ENCODE assay signal across 8 cellular contexts in the genomic region with DNA sequence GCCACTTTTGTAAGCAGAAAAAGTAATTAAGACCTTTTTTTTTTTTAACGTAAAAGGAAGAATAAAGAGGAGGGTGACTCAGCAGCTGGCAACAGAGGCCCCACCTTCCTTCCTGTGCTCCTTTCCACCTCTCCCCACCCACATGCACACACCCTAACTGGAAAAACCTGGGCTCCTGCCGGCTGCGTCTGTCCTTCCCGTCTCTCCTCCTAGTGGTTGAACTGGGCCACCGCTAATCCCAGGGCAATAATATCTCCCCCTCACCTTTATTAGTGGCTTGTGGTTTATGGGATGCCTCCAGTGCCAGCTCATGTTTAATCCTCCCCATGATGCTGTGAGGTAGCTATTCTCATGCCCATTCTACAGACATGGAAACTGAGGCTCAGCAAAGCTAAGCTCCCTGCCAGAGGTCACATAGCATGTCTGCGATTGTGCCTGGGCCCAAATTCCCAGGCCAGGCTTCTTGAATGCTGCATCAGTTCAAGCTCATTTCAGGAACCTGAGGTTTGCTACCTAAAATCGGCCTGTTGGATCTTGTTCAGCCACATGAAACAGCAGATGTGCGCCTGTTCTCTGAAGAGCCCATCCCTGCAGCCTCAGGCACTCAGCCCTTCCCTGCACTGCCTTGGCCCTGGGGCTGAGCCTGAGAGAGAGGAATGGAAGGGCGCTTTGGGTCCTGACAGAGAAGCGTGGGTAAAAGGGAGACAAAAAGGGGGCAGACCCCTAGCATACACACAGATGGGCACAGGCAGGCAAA.
A peak's percentile ranks its signal among the peaks of the same experiment; 100 is the strongest.
DNase-seq lines count a peak whose midpoint lies in the region; ATAC-seq, FAIRE-seq and TF ChIP-seq lines count a peak whose summit lies in the region.

No MANE protein-coding gene starts in this region.

- ATAC-seq in lung (ENCODE audit: insufficient read depth, low FRiP score) = peak; percentile 50

- TF ChIP-seq RAD21 in Ishikawa (IDR thresholded peaks at IDR 0.05; ENCODE audit: low read depth) = peak; percentile 40

- no peak overlapping the region for H3K4me3 ChIP-seq in lung

- H3K27me3 ChIP-seq in lung (ENCODE audit: control insufficient read depth, insufficient read depth) = no peaks in the 10 kb centered on the region

- no peaks in the 10 kb centered on the region for H3K36me3 ChIP-seq in lung (ENCODE audit: control insufficient read depth in 2 of 2, insufficient read depth in 2 of 2, low read length in 2 of 2)

- no peaks in the 10 kb centered on the region for H3K9me3 Mint-ChIP-seq in activated T-helper 2 cell treated with anti-CD3 and anti-CD28 coated beads, Interferon-gamma antibody, Interleukin-2, Interleukin-4, amounts not matched to agents 10 μg/mL and 5 μg/mL and 100 μg/mL, durations not matched to agents 14 hours and 24 hours and 36 hours

- peaks cover 0 to 2% of the 10 kb centered on the region in 2 donors for H3K4me1 ChIP-seq in lung (ENCODE audit: control insufficient read depth in 2 of 2, insufficient read depth in 2 of 2, low read length in 2 of 2)

- TF ChIP-seq CTCF in D721Med (IDR thresholded peaks at IDR 0.05; ENCODE audit: insufficient read depth, missing control alignments) (peak; percentile 11), lung (IDR thresholded peaks at IDR 0.05; ENCODE audit: control extremely low read depth, extremely low read depth) (no peak)

- peak overlapping the region; percentile 46 for H3K27ac Mint-ChIP-seq in activated T-helper 2 cell treated with anti-CD3 and anti-CD28 coated beads, Interferon-gamma antibody, Interleukin-2, Interleukin-4, amounts not matched to agents 10 μg/mL and 5 μg/mL and 100 μg/mL, durations not matched to agents 14 hours and 24 hours and 36 hours

- intact Hi-C loops in activated T-helper 2 cell treated with anti-CD3 and anti-CD28 coated beads, Interferon-gamma antibody, Interleukin-2, Interleukin-4, amounts not matched to agents 10 μg/mL and 5 μg/mL and 100 μg/mL, durations not matched to agents 14 hours and 24 hours and 36 hours (cut with micrococcal nuclease) = loop anchor here (5.0 kb wide), 1 partner anchor 177 kb away; no protein-coding TSS in a partner anchor

- peaks cover 31% of the 10 kb centered on the region for H3K4me1 Mint-ChIP-seq in activated T-helper 2 cell treated with anti-CD3 and anti-CD28 coated beads, Interferon-gamma antibody, Interleukin-2, Interleukin-4, amounts not matched to agents 10 μg/mL and 5 μg/mL and 100 μg/mL, durations not matched to agents 14 hours and 24 hours and 36 hours (ENCODE audit: low read depth)

- WGBS in lung, 2 donors = 45 to 57% methylated on average over 10 of the region's 10 CpGs

- H3K27me3 Mint-ChIP-seq in activated T-helper 2 cell treated with anti-CD3 and anti-CD28 coated beads, Interferon-gamma antibody, Interleukin-2, Interleukin-4, amounts not matched to agents 10 μg/mL and 5 μg/mL and 100 μg/mL, durations not matched to agents 14 hours and 24 hours and 36 hours (ENCODE audit: low read depth) = no peaks in the 10 kb centered on the region

- no peaks in the 10 kb centered on the region for H3K9me3 ChIP-seq in lung (ENCODE audit: control insufficient read depth in 2 of 2, insufficient read depth in 1 of 2, low read length in 1 of 2)

- TF ChIP-seq EP300 in Ishikawa (IDR thresholded peaks at IDR 0.05; ENCODE audit: borderline replicate concordance) = peak; percentile 46; the same call in 1 of the 2 replicates

- no peak for FAIRE-seq in D721Med (lab: Jason Lieb, UNC)

- no peaks in the 10 kb centered on the region for H3K36me3 Mint-ChIP-seq in activated T-helper 2 cell treated with anti-CD3 and anti-CD28 coated beads, Interferon-gamma antibody, Interleukin-2, Interleukin-4, amounts not matched to agents 10 μg/mL and 5 μg/mL and 100 μg/mL, durations not matched to agents 14 hours and 24 hours and 36 hours (ENCODE audit: low read depth)

- H3K27ac ChIP-seq in lung (ENCODE audit: low read depth in 1 of 2, low read length in 1 of 2) = no peak overlapping the region

- DNase-seq in D721Med (ENCODE audit: insufficient read length, low spot score) = no peak
- DNase-seq in activated T-helper 2 cell treated with anti-CD3 and anti-CD28 coated beads, Interferon-gamma antibody, Interleukin-2, Interleukin-4, amounts not matched to agents 10 μg/mL and 5 μg/mL and 100 μg/mL, durations not matched to agents 14 hours and 24 hours and 36 hours (ENCODE audit: low spot score) = no peak
- DNase-seq in lung (ENCODE audit: low spot score) = peak; percentile 59
- no peak for DNase-seq in NCI-H187 treated with DMSO at 0.1 percent for 48 hours (lab: John Stamatoyannopoulos, UW)
- DNase-seq in HCEC 1CT = no peak
- DNase-seq in AG20443 (ENCODE audit: low spot score) = no peak
- DNase-seq in stimulated activated CD4-positive, alpha-beta T cell treated with anti-CD3 and anti-CD28 coated beads, Interleukin-4, amount 100 ng/mL, for 24 hours = no peak

- H3K4me3 Mint-ChIP-seq in activated T-helper 2 cell treated with anti-CD3 and anti-CD28 coated beads, Interferon-gamma antibody, Interleukin-2, Interleukin-4, amounts not matched to agents 10 μg/mL and 5 μg/mL and 100 μg/mL, durations not matched to agents 14 hours and 24 hours and 36 hours (ENCODE audit: low read depth) = no peak overlapping the region

TF ChIP-seq in Ishikawa, 13 proteins besides CTCF, POLR2A, EP300 and RAD21:
- TF ChIP-seq MAX (IDR thresholded peaks at IDR 0.05) (peak; percentile 35; the same call in 1 of the 2 replicates), YY1 (IDR thresholded peaks at IDR 0.05; ENCODE audit: low read depth) (0 out of 2 replicates have a peak, but pooled peaks have one; percentile 26), TCF12 (IDR thresholded peaks at IDR 0.05; ENCODE audit: low read depth) (peak; percentile 69; the same call in 1 of the 2 replicates), NFIC (IDR thresholded peaks at IDR 0.05) (0 out of 2 replicates have a peak, but pooled peaks have one; percentile 25), TAF1 (IDR thresholded peaks at IDR 0.05; ENCODE audit: low read depth) (no peak), CREB1 (IDR thresholded peaks at IDR 0.05; ENCODE audit: low read depth) (no peak)
- TF ChIP-seq, protein P1, sequence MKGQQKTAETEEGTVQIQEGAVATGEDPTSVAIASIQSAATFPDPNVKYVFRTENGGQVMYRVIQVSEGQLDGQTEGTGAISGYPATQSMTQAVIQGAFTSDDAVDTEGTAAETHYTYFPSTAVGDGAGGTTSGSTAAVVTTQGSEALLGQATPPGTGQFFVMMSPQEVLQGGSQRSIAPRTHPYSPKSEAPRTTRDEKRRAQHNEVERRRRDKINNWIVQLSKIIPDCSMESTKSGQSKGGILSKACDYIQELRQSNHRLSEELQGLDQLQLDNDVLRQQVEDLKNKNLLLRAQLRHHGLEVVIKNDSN (IDR thresholded peaks at IDR 0.05) = no peak
